13 cellular contexts compared by ENCODE assay signal in the genomic region with DNA sequence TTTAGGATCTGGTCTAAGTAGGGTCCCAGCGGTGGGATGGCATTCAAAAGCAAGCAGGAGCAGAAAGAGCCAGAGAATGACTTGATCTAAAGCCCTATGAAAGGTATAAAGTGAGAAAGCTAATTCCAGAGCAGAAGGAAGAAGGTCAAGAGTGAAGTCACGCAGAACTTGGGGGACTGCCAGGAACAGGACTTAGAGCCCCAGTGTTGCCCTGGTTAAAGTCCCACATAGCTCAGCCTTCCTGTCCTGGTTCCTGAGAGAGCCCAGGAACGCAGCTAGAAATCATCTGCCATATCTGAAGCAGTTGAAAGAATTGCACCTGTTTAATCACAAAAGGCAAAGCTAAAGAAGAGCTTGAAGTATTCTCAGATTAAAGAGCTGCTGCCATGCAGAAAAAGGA.
A peak's percentile ranks its signal among the peaks of the same experiment; 100 is the strongest.
DNase-seq lines count a peak whose midpoint lies in the region; ATAC-seq, FAIRE-seq and TF ChIP-seq lines count a peak whose summit lies in the region.
"Had no signal": no experiment of that assay in that cellular context is flagged by ENCODE, and none has a peak within 500 bp of the region (broad histone marks: within the 10 kb centered on the region; RNA-seq: fewer than 3 reads in every experiment).

No MANE protein-coding gene starts in this region.

- peaks cover 17% of the 10 kb centered on the region for H3K27me3 Mint-ChIP-seq in activated T-cell treated with anti-CD3 and anti-CD28 coated beads, Interleukin-2, amount 50 U/mL, for 4 hours (ENCODE audit: low read depth)

- H3K9ac ChIP-seq in kidney (ENCODE audit: low read length in 2 of 2): peak overlapping the region in 1 of 2 donors; percentile 24

- intact Hi-C loops in kidney (cut with DNase I) (no loop called here), posterior cingulate gyrus (cut with DNase I) (no loop called here)

- H3K9me3 ChIP-seq in kidney (ENCODE audit: control insufficient read depth in 1 of 2, low read length in 2 of 2): no peaks in the 10 kb centered on the region

- ATAC-seq in activated T-cell treated with anti-CD3 and anti-CD28 coated beads, Interleukin-2, amount 50 U/mL, for 4 hours: no peak
- ATAC-seq in GM19351 (IDR thresholded peaks at IDR 0.05; ENCODE audit: unreplicated experiment): no peak
- ATAC-seq: esophagus mucosa, HCT116 had no signal

- DNase-seq in Ammon's horn (ENCODE audit: low spot score) (peak; percentile 48), cerebellar cortex (ENCODE audit: low spot score) (peak; percentile 42), kidney (peak; percentile 71), pons (ENCODE audit: low spot score) (peak; percentile 48), posterior cingulate gyrus (no peak)
- DNase-seq in activated T-cell treated with anti-CD3 and anti-CD28 coated beads, Interleukin-2, amount 50 U/mL, for 4 hours: no peak
- DNase-seq in activated CD8-positive, alpha-beta memory T cell treated with anti-CD3 and anti-CD28 coated beads for 24 hours: no peak
- DNase-seq: activated naive CD4-positive, alpha-beta T cell treated with Interleukin-2 at 50 U/mL for 16 hours; WERI-Rb-1 had no signal

- no peak for TF ChIP-seq CTCF in kidney (IDR thresholded peaks at IDR 0.05; ENCODE audit: borderline replicate concordance, extremely low read depth, insufficient read depth)

- peak overlapping the region; percentile 49 to 91 for H3K27ac ChIP-seq in kidney (ENCODE audit: low read depth in 2 of 2, low read length in 2 of 2)
- H3K27ac ChIP-seq: WERI-Rb-1 had no signal

- peaks cover 15% of the 10 kb centered on the region in 2 donors for H3K4me1 ChIP-seq in kidney (ENCODE audit: control insufficient read depth in 1 of 2, insufficient read depth in 1 of 2, low read depth in 1 of 2, low read length in 2 of 2)

- H3K4me3 ChIP-seq in kidney (ENCODE audit: low read length in 2 of 2): no peak overlapping the region

- no peaks in the 10 kb centered on the region for H3K9me3 Mint-ChIP-seq in activated T-cell treated with anti-CD3 and anti-CD28 coated beads, Interleukin-2, amount 50 U/mL, for 4 hours

- H3K4me1 Mint-ChIP-seq in activated T-cell treated with anti-CD3 and anti-CD28 coated beads, Interleukin-2, amount 50 U/mL, for 4 hours (ENCODE audit: low read depth): no peaks in the 10 kb centered on the region

- no peaks in the 10 kb centered on the region for H3K36me3 Mint-ChIP-seq in activated T-cell treated with anti-CD3 and anti-CD28 coated beads, Interleukin-2, amount 50 U/mL, for 4 hours (ENCODE audit: insufficient read depth)

- H3K4me3 Mint-ChIP-seq in activated T-cell treated with anti-CD3 and anti-CD28 coated beads, Interleukin-2, amount 50 U/mL, for 4 hours: no peak overlapping the region

- peak; percentile 74 for FAIRE-seq in kidney (lab: Jason Lieb, UNC)
- FAIRE-seq: GM18507 had no signal

- no peaks in the 10 kb centered on the region for H3K36me3 ChIP-seq in kidney (ENCODE audit: control insufficient read depth in 1 of 2, insufficient read depth in 2 of 2, low read length in 2 of 2)
- H3K36me3 ChIP-seq: WERI-Rb-1 had no signal

Comparison
In these comparisons a context has a peak if more than half of its experiments do, and no peak if none do; other contexts are left out.
1. DNase-seq: peak in Ammon's horn (single experiment), cerebellar cortex (single experiment), kidney (single experiment) and pons (single experiment); none in activated T-cell treated with anti-CD3 and anti-CD28 coated beads, Interleukin-2, amount 50 U/mL, for 4 hours (single experiment), activated CD8-positive, alpha-beta memory T cell treated with anti-CD3 and anti-CD28 coated beads for 24 hours (single experiment) and posterior cingulate gyrus (0 of 10).